In the genomic region with DNA sequence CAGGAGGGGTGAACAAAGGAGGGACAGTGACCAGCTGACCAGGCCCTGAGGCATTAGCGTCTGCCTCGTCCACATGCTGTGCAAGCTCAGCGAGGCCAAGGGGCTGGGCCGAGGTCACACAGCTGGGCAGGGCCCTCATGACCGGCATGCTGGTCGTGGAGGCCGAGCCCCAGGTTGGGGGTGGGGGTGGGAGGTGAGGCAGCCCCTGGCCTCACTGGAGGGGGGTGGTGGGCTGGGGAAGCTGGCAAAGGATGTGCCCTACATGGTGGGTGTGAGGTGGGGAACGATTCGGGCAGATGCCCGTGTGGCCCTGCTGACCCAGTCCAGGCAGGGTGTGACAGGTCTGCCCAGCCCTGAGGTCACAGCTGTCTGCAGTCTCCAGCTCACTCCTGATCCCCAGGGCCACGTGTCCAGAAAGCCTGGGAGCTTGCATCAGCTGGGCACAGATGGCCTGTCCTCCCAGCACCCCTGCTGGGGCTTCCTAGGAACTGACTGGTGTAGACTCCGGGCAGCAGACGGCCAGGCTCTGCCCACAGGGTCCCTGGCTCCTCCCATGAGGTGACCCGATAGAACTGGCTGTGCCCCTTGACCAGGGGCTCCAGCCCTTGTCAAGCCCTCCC, we compare ENCODE assay signal across 11 cellular contexts. TPM values are rescaled to one million over a fixed set of nuclear protein-coding genes. Genes with fewer than 3 reads are reported as not detected.
DNase-seq lines count a peak whose midpoint lies in the region; ATAC-seq and TF ChIP-seq lines count a peak whose summit lies in the region.
"Not testable (repeated sequence)": the region's sequence is repeated elsewhere in the genome, so short reads cannot be mapped to it uniquely, and the experiment has no call there.
"Had no signal": no experiment of that assay in that cellular context is flagged by ENCODE, and none has a peak within 500 bp of the region (broad histone marks: within the 10 kb centered on the region; RNA-seq: fewer than 3 reads in every experiment).

No MANE protein-coding gene starts in this region.

- intact Hi-C loops in Right ventricle myocardium superior (cut with DNase I); lower lobe of right lung (cut with DNase I): not testable (repeated sequence)
- intact Hi-C loops in sciatic nerve (cut with DNase I): loop anchor here (10.0 kb wide), 1 partner anchor 1307 kb away; no protein-coding TSS in a partner anchor

- ATAC-seq in Right ventricle myocardium superior (ENCODE audit: poor library complexity) (peak; percentile 42), lower lobe of right lung (peak in 1 of 2 donors; percentile 34), sciatic nerve (peak; percentile 30)

- not testable (repeated sequence) for H3K9me3 ChIP-seq in lower lobe of right lung

- H3K4me1 ChIP-seq in lower lobe of right lung: not testable (repeated sequence)

- not testable (repeated sequence) for H3K4me3 ChIP-seq in lower lobe of right lung

- H3K36me3 ChIP-seq in lower lobe of right lung: not testable (repeated sequence)

- peak overlapping the region; percentile 29 for H3K27ac ChIP-seq in angular gyrus (ENCODE audit: low read depth, low read length)
- H3K27ac ChIP-seq in lower lobe of right lung: not testable (repeated sequence)

- DNase-seq in CD1c-positive myeloid dendritic cell (ENCODE audit: extremely low spot score) (peak; percentile 8), HCEC 1CT (peak; percentile 36), NCI-H460 (ENCODE audit: extremely low read depth, low read depth) (peak; percentile 30), SHP77 treated with DMSO at 0.1 percent for 48 hours (lab: John Stamatoyannopoulos, UW) (peak; percentile 10), Right ventricle myocardium superior (peak; percentile 35), lower lobe of right lung (peak; percentile 49), sciatic nerve (ENCODE audit: low spot score) (peak; percentile 59)

- TF ChIP-seq CTCF in lower lobe of right lung (IDR thresholded peaks at IDR 0.05): not testable (repeated sequence)

- peaks cover 30% of the 10 kb centered on the region for H3K27me3 ChIP-seq in lower lobe of right lung (ENCODE audit: low read depth)

RNA-seq across cellular contexts. Expression of a gene that starts 31.4 kb away (rescaled TPM):
- total RNA-seq in NCI-H460 (2014; rRNA removed; shearing (Covaris generic)): 0.23 and 0.40 TPM in 2 replicates
- 0.42 and 2.0 TPM in 2 replicates for polyA plus RNA-seq in NCI-H460 (2014; cell fraction: nucleus; rRNA removed)
- total RNA-seq in Right ventricle myocardium superior (11.9 TPM), lower lobe of right lung (33.9 TPM), sciatic nerve (23.5 TPM)
- total RNA-seq: CD4-positive, alpha-beta T cell had no signal
- polyA plus RNA-seq: AG04450, IgD-negative memory B cell had no signal

Comparison
In these comparisons a context has a peak if more than half of its experiments do, and no peak if none do; other contexts are left out.
1. DNase-seq: peak in every context shown above with its lines; median percentile 59 in sciatic nerve; 49 in lower lobe of right lung; 36 in HCEC 1CT; 35 in Right ventricle myocardium superior; 30 in NCI-H460; 10 in SHP77 treated with DMSO at 0.1 percent for 48 hours; 8 in CD1c-positive myeloid dendritic cell.